In genomic region chr7:4759211-4759610, GRCh38 we compare ENCODE assay signal across 16 cellular contexts. TPM values are rescaled to one million over a fixed set of nuclear protein-coding genes. Genes with fewer than 3 reads are reported as not detected.
DNase-seq lines count a peak whose midpoint lies in the region; ATAC-seq and TF ChIP-seq lines count a peak whose summit lies in the region.
"Had no signal": no experiment of that assay in that cellular context is flagged by ENCODE, and none has a peak within 500 bp of the region (broad histone marks: within the 10 kb centered on the region; RNA-seq: fewer than 3 reads in every experiment).

No MANE protein-coding gene starts in this region.

- H2AFZ ChIP-seq in mesenchymal stem cell (ENCODE audit: low read depth, low read length) (no peak overlapping the region), PC-3 (ENCODE audit: low read length) (no peak overlapping the region)
- H2AFZ ChIP-seq: GM23248 had no signal

- no peak overlapping the region for H3K4me2 ChIP-seq in mesenchymal stem cell (ENCODE audit: low read length, poor library complexity, severe bottlenecking)
- no peak overlapping the region for H3K4me2 ChIP-seq in PC-3 (ENCODE audit: low read length)
- H3K4me2 ChIP-seq: BLaER1 had no signal

- no peak overlapping the region for H3K4me3 Mint-ChIP-seq in stimulated activated naive CD8-positive, alpha-beta T cell treated with anti-CD3 and anti-CD28 coated beads, Interleukin-15, amount 100 ng/mL, for 72 hours
- H3K4me3 Mint-ChIP-seq: CD14-positive monocyte; CD4-positive, alpha-beta memory T cell had no signal

- POLR2A ChIA-PET in PC-3 (lab: Charles Lee; ENCODE audit: unreplicated experiment): no interaction called here

- H2AK5ac ChIP-seq in mesenchymal stem cell (ENCODE audit: low read length, severe bottlenecking): no peak overlapping the region

- H3K9me3 Mint-ChIP-seq in stimulated activated naive CD8-positive, alpha-beta T cell treated with anti-CD3 and anti-CD28 coated beads, Interleukin-15, amount 100 ng/mL, for 72 hours: no peaks in the 10 kb centered on the region
- H3K9me3 Mint-ChIP-seq: CD4-positive, alpha-beta memory T cell had no signal

- no peaks in the 10 kb centered on the region for H4K20me1 ChIP-seq in PC-3 (ENCODE audit: low read length)

- H3K79me1 ChIP-seq in mesenchymal stem cell (replicated peaks; ENCODE audit: low read length, poor library complexity, severe bottlenecking): peaks cover 71% of the 10 kb centered on the region

- H3K4me1 Mint-ChIP-seq in stimulated activated naive CD8-positive, alpha-beta T cell treated with anti-CD3 and anti-CD28 coated beads, Interleukin-15, amount 100 ng/mL, for 72 hours: no peaks in the 10 kb centered on the region
- H3K4me1 Mint-ChIP-seq: CD14-positive monocyte had no signal

- intact Hi-C loops in spleen (cut with DNase I; ENCODE audit: low total_unique reads): loop anchor here (10.0 kb wide), 1 partner anchor 144 kb away; no protein-coding TSS in a partner anchor
- intact Hi-C loops in dorsolateral prefrontal cortex (cut with DNase I): no loop called here
- intact Hi-C loops in PC-3 (cut with micrococcal nuclease): no loop called here

- no peak for TF ChIP-seq POLR2A in spleen (IDR thresholded peaks at IDR 0.05)

- H3F3A ChIP-seq in PC-3 (ENCODE audit: low read length, unreplicated experiment): no peaks in the 10 kb centered on the region

- no peaks in the 10 kb centered on the region for H3K9me2 ChIP-seq in PC-3 (replicated peaks; ENCODE audit: low read length)

- H4K8ac ChIP-seq in mesenchymal stem cell (ENCODE audit: low read length): peak overlapping the region; percentile 14

- BruUV-seq in PC-3 (replicated peaks; lab: Mats Ljungman, UMichigan): no TSS peak

- TF ChIP-seq CTCF in spleen (IDR thresholded peaks at IDR 0.05 in 8 of 11, conservative IDR thresholded peaks at IDR 0.05 in 3 of 11): no peak
- no peak for TF ChIP-seq CTCF in dorsolateral prefrontal cortex (IDR thresholded peaks at IDR 0.05 in 54 of 56, conservative IDR thresholded peaks at IDR 0.05 in 2 of 56; ENCODE audit: low read depth in 1 of 56, partially characterized antibody in 56 of 56)
- TF ChIP-seq CTCF in PC-3 (conservative IDR thresholded peaks at IDR 0.05; ENCODE audit: low read depth, low read length): no peak

- no peak overlapping the region for H2BK120ac ChIP-seq in mesenchymal stem cell (ENCODE audit: low read depth, low read length)

- H4K91ac ChIP-seq in mesenchymal stem cell (ENCODE audit: low read length): peak overlapping the region; percentile 54

- H2BK15ac ChIP-seq in mesenchymal stem cell (ENCODE audit: low read depth, poor library complexity, severe bottlenecking): no peak overlapping the region

- H3K27ac ChIP-seq in mesenchymal stem cell (ENCODE audit: low read length, poor library complexity, severe bottlenecking): no peak overlapping the region
- H3K27ac ChIP-seq in spleen: no peak overlapping the region
- peak overlapping the region in 9 of 59 donors; percentile 1 to 43 (median 19) for H3K27ac ChIP-seq in dorsolateral prefrontal cortex
- H3K27ac ChIP-seq in PC-3 (ENCODE audit: low read length): no peak overlapping the region
- H3K27ac ChIP-seq: BLaER1, GM23248 had no signal

- H3K27me3 ChIP-seq in mesenchymal stem cell (ENCODE audit: control insufficient read depth in 1 of 2, insufficient read depth in 1 of 2, low read length in 2 of 2): no peaks in the 10 kb centered on the region
- no peaks in the 10 kb centered on the region for H3K27me3 ChIP-seq in spleen (replicated peaks in 1 of 7)
- H3K27me3 ChIP-seq in dorsolateral prefrontal cortex: no peaks in the 10 kb centered on the region
- no peaks in the 10 kb centered on the region for H3K27me3 ChIP-seq in PC-3 (ENCODE audit: low read length)
- H3K27me3 ChIP-seq: BLaER1 had no signal

- no peak overlapping the region for H3K4me3 ChIP-seq in mesenchymal stem cell (ENCODE audit: insufficient read depth in 1 of 2, low read depth in 1 of 2, low read length in 2 of 2)
- H3K4me3 ChIP-seq in spleen: no peak overlapping the region
- no peak overlapping the region for H3K4me3 ChIP-seq in dorsolateral prefrontal cortex
- H3K4me3 ChIP-seq in PC-3 (ENCODE audit: low read length): no peak overlapping the region
- H3K4me3 ChIP-seq: BLaER1, GM23248 had no signal

- H3K23ac ChIP-seq in mesenchymal stem cell (ENCODE audit: low read length in 2 of 2): no peak overlapping the region

- H3K9me3 ChIP-seq in mesenchymal stem cell (ENCODE audit: control insufficient read depth, low read length) (no peaks in the 10 kb centered on the region), spleen (no peaks in the 10 kb centered on the region), PC-3 (ENCODE audit: low read length) (no peaks in the 10 kb centered on the region)
- H3K9me3 ChIP-seq: BLaER1 had no signal

- ATAC-seq in stimulated activated naive CD8-positive, alpha-beta T cell treated with anti-CD3 and anti-CD28 coated beads, Interleukin-15, amount 100 ng/mL, for 72 hours: peak; percentile 45
- ATAC-seq in stimulated activated naive CD8-positive, alpha-beta T cell treated with anti-CD3 and anti-CD28 coated beads, Interleukin-15, Interleukin-2, amounts not matched to agents 100 U/mL and 50 U/mL, for 24 hours: no peak
- ATAC-seq in PC-3: no peak

- 98% methylated on average over 40 of the region's 40 CpGs for WGBS in mesenchymal stem cell
- WGBS in spleen, 5 donors: 96 to 99% (median 97%) methylated on average over 20 to 40 of the region's 40 CpGs

- CTCF ChIA-PET in PC-3 (lab: Charles Lee): no interaction called here

- peaks cover under 1% of the 10 kb centered on the region for H3K4me1 ChIP-seq in mesenchymal stem cell (ENCODE audit: control insufficient read depth, insufficient read depth, low read depth, low read length)
- H3K4me1 ChIP-seq in spleen: peaks cover 0 to 6% (median 2%) of the 10 kb centered on the region in 6 donors
- H3K4me1 ChIP-seq in PC-3 (ENCODE audit: insufficient read depth, low read length): no peaks in the 10 kb centered on the region
- H3K4me1 ChIP-seq: BLaER1 had no signal

- no peak overlapping the region for H2BK5ac ChIP-seq in mesenchymal stem cell (ENCODE audit: low read depth, low read length, poor library complexity, severe bottlenecking)

- no peak for DNase-seq in stimulated activated naive CD8-positive, alpha-beta T cell treated with anti-CD3 and anti-CD28 coated beads, Interleukin-15, amount 100 ng/mL, for 72 hours
- no peak for DNase-seq in stimulated activated naive CD8-positive, alpha-beta T cell treated with anti-CD3 and anti-CD28 coated beads, Interleukin-15, Interleukin-2, amounts not matched to agents 100 U/mL and 50 U/mL, for 24 hours
- DNase-seq in mesenchymal stem cell: no peak
- peak; percentile 74 for DNase-seq in spleen
- DNase-seq in dorsolateral prefrontal cortex: no peak
- DNase-seq in G401 (ENCODE audit: low spot score): no peak
- DNase-seq in PC-3: no peak
- DNase-seq: 8988T; CD4-positive, alpha-beta memory T cell; DMS153; DMS79; GF-D8; GM23248; HCEC 1CT had no signal

- in situ Hi-C loops in G401 (cut with HindIII; ENCODE audit: low sequenced_read_pairs): no loop called here

- no peak overlapping the region for H3K27ac Mint-ChIP-seq in stimulated activated naive CD8-positive, alpha-beta T cell treated with anti-CD3 and anti-CD28 coated beads, Interleukin-15, amount 100 ng/mL, for 72 hours
- H3K27ac Mint-ChIP-seq: CD14-positive monocyte; CD4-positive, alpha-beta memory T cell had no signal

- no peak overlapping the region for H3K4ac ChIP-seq in mesenchymal stem cell (ENCODE audit: low read depth in 1 of 2, low read length in 2 of 2)

- no peaks in the 10 kb centered on the region for H3K27me3 Mint-ChIP-seq in stimulated activated naive CD8-positive, alpha-beta T cell treated with anti-CD3 and anti-CD28 coated beads, Interleukin-15, amount 100 ng/mL, for 72 hours
- H3K27me3 Mint-ChIP-seq: CD4-positive, alpha-beta memory T cell had no signal

- H2BK12ac ChIP-seq in mesenchymal stem cell (ENCODE audit: low read length in 2 of 2): no peak overlapping the region

- H3K36me3 ChIP-seq in mesenchymal stem cell (ENCODE audit: control insufficient read depth in 1 of 2, insufficient read depth in 2 of 2, low read depth in 1 of 2, low read length in 2 of 2): peaks cover 92 to 95% of the 10 kb centered on the region in 2 experiments
- H3K36me3 ChIP-seq in spleen: peaks cover 19 to 100% (median 99%) of the 10 kb centered on the region in 6 donors
- H3K36me3 ChIP-seq in PC-3 (ENCODE audit: low read depth, low read length): peaks cover 7% of the 10 kb centered on the region; the same call in 1 of the 2 replicates

- H3K18ac ChIP-seq in mesenchymal stem cell (ENCODE audit: low read depth in 1 of 2, low read length in 2 of 2): peak overlapping the region in 1 of 2 experiments; percentile 7

- H3K79me2 ChIP-seq in PC-3 (ENCODE audit: low read length): no peaks in the 10 kb centered on the region

- H3K14ac ChIP-seq in mesenchymal stem cell (ENCODE audit: low read length in 2 of 2): no peak overlapping the region

- H3K9ac ChIP-seq in mesenchymal stem cell (ENCODE audit: low read length) (no peak overlapping the region), PC-3 (ENCODE audit: low read length) (no peak overlapping the region)
- H3K9ac ChIP-seq: BLaER1, GM23248 had no signal

RNA-seq across cellular contexts. Expression of gene AP5Z1, which starts 16.2 kb away (rescaled TPM):
- 30.2 TPM for polyA plus RNA-seq in mesenchymal stem cell (2013, experiment 1 of 2)
- polyA plus RNA-seq in mesenchymal stem cell (2013, experiment 2 of 2): 30.0 TPM
- total RNA-seq in spleen: 10 to 100 TPM; 39.3 to 72.7 (median 62.8) TPM
- polyA plus RNA-seq in spleen: 100 to 1,000 TPM in 2 of 3 donors, 10 to 100 TPM in 1; 62.9 to 156 (median 139) TPM
- 10 to 100 TPM; 24.1 to 55.6 (median 34.6) TPM for total RNA-seq in dorsolateral prefrontal cortex
- total RNA-seq in G401 (2014; rRNA removed; shearing (Covaris generic)): 53.5 and 56.9 TPM in 2 replicates
- 36.6 and 59.3 TPM in 2 replicates for total RNA-seq in PC-3 (2014; rRNA removed)
